ENCODE assay signal across 1 cellular context in the genomic region with DNA sequence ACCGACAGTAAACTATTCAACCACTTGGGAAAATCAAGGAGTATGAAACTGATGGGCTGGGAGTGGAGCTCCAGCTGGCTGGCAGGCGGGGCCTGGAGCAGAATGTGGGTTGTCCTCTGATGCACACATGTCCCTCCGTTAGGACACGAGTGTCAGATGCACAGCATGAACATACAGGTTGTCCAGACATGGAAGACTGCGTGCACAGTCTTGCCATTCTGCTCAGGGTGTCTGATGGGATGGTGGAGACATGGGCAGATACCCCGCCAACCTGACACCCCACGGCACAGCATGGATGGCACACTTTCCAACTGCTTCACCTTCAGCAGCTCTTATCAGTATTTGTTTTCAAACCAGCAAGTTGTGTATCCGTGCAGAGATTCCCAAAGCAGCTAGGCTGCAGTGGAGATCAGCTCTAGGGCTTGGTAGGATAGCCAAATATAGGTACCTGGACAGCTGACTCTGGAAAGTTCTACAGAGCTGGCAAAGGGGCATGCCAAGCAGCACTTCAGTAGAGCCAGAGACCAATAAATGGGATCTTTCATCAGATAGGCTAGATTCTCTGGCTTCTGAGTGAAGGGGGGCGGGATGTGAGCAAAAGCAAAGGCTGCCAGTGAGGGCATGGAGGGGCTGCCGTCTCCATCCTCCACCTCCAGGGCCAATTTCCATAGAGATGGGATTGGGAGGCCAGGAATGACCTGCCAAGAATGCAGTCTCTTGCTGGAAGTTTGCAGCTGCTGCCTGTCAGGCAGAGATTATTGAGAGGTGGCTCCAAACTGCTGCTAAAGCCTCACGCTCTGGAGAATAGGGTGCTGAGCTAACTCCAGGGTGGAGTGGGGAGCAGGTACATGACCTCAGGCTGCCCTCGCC.
TF ChIP-seq lines count a peak whose summit lies in the region.

No MANE protein-coding gene starts in this region.

TF ChIP-seq in HepG2, 621 proteins besides CTCF, POLR2A, EP300 and RAD21:
- TF ChIP-seq, protein P1, sequence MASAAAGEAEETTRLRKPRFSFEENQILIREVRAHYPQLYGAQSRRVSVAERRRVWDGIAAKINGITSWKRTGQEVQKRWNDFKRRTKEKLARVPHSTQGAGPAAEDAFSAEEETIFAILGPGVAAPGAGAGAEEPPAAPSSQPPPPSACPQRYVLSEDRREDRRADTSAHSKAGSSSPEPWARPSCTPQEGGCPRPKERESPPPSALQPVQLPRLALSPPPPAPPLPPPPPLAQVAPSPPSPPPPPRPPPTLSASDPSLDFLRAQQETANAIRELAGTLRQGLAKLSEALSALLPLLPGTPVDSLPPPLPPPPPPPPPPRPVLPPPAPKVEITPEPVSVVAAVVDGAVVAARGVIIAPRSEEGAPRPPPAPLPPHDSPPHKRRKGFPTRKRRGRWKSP (CRISPR knock-in tag; IDR thresholded peaks at IDR 0.05) = no peak
- TF ChIP-seq SP2 (CRISPR knock-in tag; IDR thresholded peaks at IDR 0.05) = no peak
- TF ChIP-seq JDP2 (CRISPR knock-in tag; IDR thresholded peaks at IDR 0.05; ENCODE audit: borderline replicate concordance) = no peak
- no peak for TF ChIP-seq SNAI1 (CRISPR knock-in tag; IDR thresholded peaks at IDR 0.05; ENCODE audit: borderline replicate concordance)
- no peak for TF ChIP-seq CHCHD3 (CRISPR knock-in tag; IDR thresholded peaks at IDR 0.05)
- no peak for TF ChIP-seq ZNF12 (CRISPR knock-in tag; IDR thresholded peaks at IDR 0.05)
- TF ChIP-seq FIP1L1 (IDR thresholded peaks at IDR 0.05; ENCODE audit: borderline replicate concordance, insufficient read depth, low read depth, low read length) = no peak
- TF ChIP-seq POGZ (CRISPR knock-in tag; IDR thresholded peaks at IDR 0.05) = no peak
